In the genomic region with DNA sequence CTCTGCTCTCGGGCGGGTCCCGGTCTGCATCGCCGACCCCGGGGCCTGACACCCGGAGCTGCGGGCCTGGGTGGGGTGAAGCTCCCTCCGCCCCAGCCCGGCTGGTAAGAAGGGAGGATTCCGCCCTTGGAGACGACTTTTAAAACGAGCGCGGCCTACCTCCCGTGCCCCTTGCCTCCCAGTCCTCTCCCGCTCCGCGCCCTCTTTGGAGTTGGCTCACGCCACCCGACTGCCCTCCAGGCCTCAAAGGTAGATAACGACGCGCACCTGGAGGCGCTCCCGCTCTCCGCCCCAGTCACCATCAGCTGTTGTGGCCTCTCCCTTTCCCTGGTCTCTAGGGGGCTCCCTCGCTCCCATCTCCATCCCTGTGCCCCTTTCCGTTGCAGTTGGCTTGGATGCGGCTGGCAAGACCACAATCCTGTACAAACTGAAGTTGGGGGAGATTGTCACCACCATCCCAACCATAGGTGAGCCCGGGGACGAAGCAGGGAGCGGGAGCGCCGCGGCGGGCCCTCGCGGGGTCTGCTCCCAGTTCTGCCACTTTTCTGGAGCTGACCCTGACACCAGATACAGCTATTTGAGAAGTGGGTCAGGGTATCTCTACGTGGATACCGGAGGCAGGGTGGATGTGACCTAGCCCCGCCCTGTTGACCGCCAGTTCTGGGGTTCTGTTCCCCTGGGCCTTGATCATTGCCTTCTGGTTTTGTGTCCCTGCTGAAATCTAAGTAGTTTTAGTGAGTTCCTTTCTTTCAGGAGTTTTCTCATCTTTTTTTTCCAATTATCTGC, we compare ENCODE assay signal across 8 cellular contexts. TPM values are rescaled to one million over a fixed set of nuclear protein-coding genes. Genes with fewer than 3 reads are reported as not detected.
DNase-seq lines count a peak whose midpoint lies in the region; ATAC-seq and TF ChIP-seq lines count a peak whose summit lies in the region.

No MANE protein-coding gene starts in this region.

- H3K27me3 Mint-ChIP-seq in mesothelial cell of epicardium (ENCODE audit: low read depth): no peaks in the 10 kb centered on the region

- DNase-seq in A172 (ENCODE audit: low spot score) (peak; percentile 52), NCI-H2029 (lab: John Stamatoyannopoulos, UW) (peak; percentile 30), epithelial cell of proximal tubule (ENCODE audit: low read depth) (no peak), mesothelial cell of epicardium (ENCODE audit: low spot score in 2 of 2, unreplicated experiment in 2 of 2) (peak in 1 of 2 experiments; percentile 71)
- peak; percentile 26 to 36 for DNase-seq in activated CD4-positive, alpha-beta T cell treated with anti-CD3 and anti-CD28 coated beads, Interleukin-2, amount 50 U/mL, for 48 hours

- H3K27ac ChIP-seq in temporal lobe (ENCODE audit: low read depth, low read length): peak overlapping the region; percentile 79

- TF ChIP-seq CTCF in GM12874 (IDR thresholded peaks at IDR 0.05; ENCODE audit: insufficient read depth, low read depth, low read length) (peak; percentile 33; the same call in 1 of the 2 replicates), epithelial cell of proximal tubule (conservative IDR thresholded peaks at IDR 0.05; ENCODE audit: low read depth, low read length) (peak; percentile 62), mesothelial cell of epicardium (IDR thresholded peaks at IDR 0.05; ENCODE audit: unreplicated experiment) (no peak)

- peaks cover 32% of the 10 kb centered on the region for H3K4me1 Mint-ChIP-seq in mesothelial cell of epicardium

- peak; percentile 28 for ATAC-seq in HG02870 (IDR thresholded peaks at IDR 0.05; ENCODE audit: unreplicated experiment)

- H3K36me3 Mint-ChIP-seq in mesothelial cell of epicardium: peaks cover 19% of the 10 kb centered on the region

- H3K27ac Mint-ChIP-seq in mesothelial cell of epicardium: peak overlapping the region; percentile 98

- peak overlapping the region; percentile 90 for H3K4me3 ChIP-seq in epithelial cell of proximal tubule (ENCODE audit: low read depth, low read length)

- H3K9me3 Mint-ChIP-seq in mesothelial cell of epicardium: no peaks in the 10 kb centered on the region

- H3K4me3 Mint-ChIP-seq in mesothelial cell of epicardium: peak overlapping the region; percentile 99

RNA-seq across cellular contexts. Expression of a gene that starts 0.7 kb away (rescaled TPM):
- total RNA-seq in A172 (2014; rRNA removed; shearing (Covaris generic)): 183 and 245 TPM in 2 replicates
- total RNA-seq in epithelial cell of proximal tubule (252 and 276 TPM in 2 replicates), mesothelial cell of epicardium (165 to 171 TPM (median 168 TPM) in 3 replicates), temporal lobe (92.4 TPM)

RNA-seq across cellular contexts. Expression of a gene that starts 3.5 kb away (rescaled TPM):
- 16.8 and 19.8 TPM in 2 replicates for total RNA-seq in A172 (2014; rRNA removed; shearing (Covaris generic))
- total RNA-seq in epithelial cell of proximal tubule (13.9 and 15.2 TPM in 2 replicates), mesothelial cell of epicardium (16.6 to 17.5 TPM (median 17.2 TPM) in 3 replicates), temporal lobe (9.3 TPM)

RNA-seq across cellular contexts. Expression of a gene that starts 4.6 kb away (rescaled TPM):
- total RNA-seq in A172 (2014; rRNA removed; shearing (Covaris generic)): 1.2 and 2.0 TPM in 2 replicates
- total RNA-seq in epithelial cell of proximal tubule (2.4 and 4.1 TPM in 2 replicates), mesothelial cell of epicardium (2.1 to 2.3 TPM (median 2.2 TPM) in 3 replicates), temporal lobe (1.2 TPM)

RNA-seq across cellular contexts. Expression of a gene that starts 29.1 kb away (rescaled TPM):
- total RNA-seq in A172 (2014; rRNA removed; shearing (Covaris generic)): not detected in 2 replicates
- total RNA-seq in epithelial cell of proximal tubule: not detected in 2 replicates
- total RNA-seq in mesothelial cell of epicardium: not detected in 3 replicates
- not detected for total RNA-seq in temporal lobe
